8 cellular contexts compared by ENCODE assay signal in the genomic region with DNA sequence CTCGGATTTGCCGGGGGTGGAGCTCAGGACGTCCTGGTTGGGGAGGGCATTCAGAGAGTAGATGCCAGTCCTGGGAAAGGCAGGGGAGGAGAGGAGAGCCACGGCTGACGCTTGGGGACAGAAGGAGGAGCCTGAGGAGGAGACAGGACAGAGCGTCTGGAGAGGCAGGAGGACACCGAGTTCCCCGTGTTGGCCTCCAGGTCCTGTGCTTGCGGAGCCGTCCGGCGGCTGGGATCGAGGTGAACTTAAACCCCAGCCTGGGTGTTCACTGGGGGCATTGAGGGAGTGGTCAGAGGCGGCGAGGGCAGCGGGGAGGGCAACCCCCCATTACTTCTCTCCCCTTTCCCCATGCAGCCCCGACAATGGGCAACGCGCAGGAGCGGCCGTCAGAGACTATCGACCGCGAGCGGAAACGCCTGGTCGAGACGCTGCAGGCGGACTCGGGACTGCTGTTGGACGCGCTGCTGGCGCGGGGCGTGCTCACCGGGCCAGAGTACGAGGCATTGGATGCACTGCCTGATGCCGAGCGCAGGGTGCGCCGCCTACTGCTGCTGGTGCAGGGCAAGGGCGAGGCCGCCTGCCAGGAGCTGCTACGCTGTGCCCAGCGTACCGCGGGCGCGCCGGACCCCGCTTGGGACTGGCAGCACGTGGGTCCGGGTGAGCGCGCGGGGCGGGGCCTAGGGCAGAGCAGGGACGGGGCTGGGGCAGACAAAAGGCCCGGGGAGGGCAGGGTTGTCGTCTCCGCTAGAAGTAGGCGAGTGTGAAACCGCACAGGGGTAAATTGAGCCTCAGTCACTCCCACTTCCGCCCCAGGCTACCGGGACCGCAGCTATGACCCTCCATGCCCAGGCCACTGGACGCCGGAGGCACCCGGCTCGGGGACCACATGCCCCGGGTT. TPM values are rescaled to one million over a fixed set of nuclear protein-coding genes. Genes with fewer than 3 reads are reported as not detected.
A peak's percentile ranks its signal among the peaks of the same experiment; 100 is the strongest.
DNase-seq lines count a peak whose midpoint lies in the region; ATAC-seq, FAIRE-seq and TF ChIP-seq lines count a peak whose summit lies in the region.

No MANE protein-coding gene starts in this region.

- CTCF ChIA-PET in GM12878 (lab: Yijun Ruan, JAX), result interaction anchor here (0.8 to 5.3 kb wide), 16 partner anchors 7 to 293 kb away, joined by 3 to 36 read pairs (median 3); a partner anchor contains a TSS

- H3K4me3 ChIP-seq in Loucy (ENCODE audit: low read length, poor library complexity, severe bottlenecking) (peak overlapping the region; percentile 73), GM12878 (peak overlapping the region; percentile 55), right cardiac atrium (ENCODE audit: low read length) (peak overlapping the region; percentile 43)

- H3K79me2 ChIP-seq in Loucy (ENCODE audit: insufficient read depth, low read length) (peaks cover 8% of the 10 kb centered on the region; the same call in 1 of the 2 replicates), GM12878 (ENCODE audit: control insufficient read depth, insufficient read depth, low read length) (no peaks in the 10 kb centered on the region)

- H3K36me3 ChIP-seq in Loucy (ENCODE audit: insufficient read depth, low read length) (no peaks in the 10 kb centered on the region), GM12878 (ENCODE audit: control insufficient read depth in 2 of 2, insufficient read depth in 2 of 2, low read length in 1 of 2) (no peaks in the 10 kb centered on the region)

- H3K4me1 ChIP-seq in Loucy (ENCODE audit: insufficient read depth, low read length, poor library complexity, severe bottlenecking) (peaks cover 37% of the 10 kb centered on the region), GM12878 (ENCODE audit: control insufficient read depth, insufficient read depth, low read length) (peaks cover 44% of the 10 kb centered on the region), right cardiac atrium (ENCODE audit: control insufficient read depth, insufficient read depth, low read length) (peaks cover 2% of the 10 kb centered on the region)

- H3K27ac Mint-ChIP-seq in progenitor cell of endocrine pancreas, result peak overlapping the region; percentile 49

- H3K27ac ChIP-seq in GM12878 (ENCODE audit: control insufficient read depth, insufficient read depth) (no peak overlapping the region), right cardiac atrium (ENCODE audit: low read length) (peak overlapping the region; percentile 88)

- peak overlapping the region; percentile 67 for H3K4me3 Mint-ChIP-seq in progenitor cell of endocrine pancreas (ENCODE audit: low read depth)

- TF ChIP-seq RAD21 in GM12878 (IDR thresholded peaks at IDR 0.05; ENCODE audit: insufficient read depth, low read depth, low read length), result no peak

- BruUV-seq in GM12878 (replicated peaks; lab: Mats Ljungman, UMichigan), result no TSS peak

- H3K4me2 ChIP-seq in Loucy (ENCODE audit: low read depth, low read length, poor library complexity, severe bottlenecking), result peak overlapping the region; percentile 98
- peak overlapping the region; percentile 99 for H3K4me2 ChIP-seq in GM12878 (ENCODE audit: control insufficient read depth, insufficient read depth)

- H3K27me3 Mint-ChIP-seq in progenitor cell of endocrine pancreas, result peaks cover 67% of the 10 kb centered on the region

- ATAC-seq in GM21360 (IDR thresholded peaks at IDR 0.05; ENCODE audit: unreplicated experiment) (peak; percentile 42), GM12878 (peak; percentile 70), right cardiac atrium (peak; percentile 72 to 76)

- DNase-seq in D341Med (ENCODE audit: low spot score) (peak; percentile 84), SW 1271 (lab: John Stamatoyannopoulos, UW) (peak; percentile 72 to 88), GM12878 (ENCODE audit: low read depth, low spot score) (no peak), right cardiac atrium (peak; percentile 89 to 95 (median 95)), progenitor cell of endocrine pancreas (ENCODE audit: low spot score, unreplicated experiment) (peak; percentile 77), GM19239 (ENCODE audit: insufficient read length, low spot score) (no peak)

- H3K9me2 ChIP-seq in Loucy (replicated peaks; ENCODE audit: low read depth, low read length), result no peaks in the 10 kb centered on the region

- no peaks in the 10 kb centered on the region for H3F3A ChIP-seq in Loucy (ENCODE audit: low read depth)

- peaks cover 4% of the 10 kb centered on the region for H3K36me3 Mint-ChIP-seq in progenitor cell of endocrine pancreas (ENCODE audit: insufficient read depth)

- peaks cover 24% of the 10 kb centered on the region for H3K4me1 Mint-ChIP-seq in progenitor cell of endocrine pancreas (ENCODE audit: low read depth)

- intact Hi-C loops in GM12878 (cut with micrococcal nuclease; ENCODE audit: unreplicated experiment), result no loop called here
- intact Hi-C loops in right cardiac atrium (cut with DNase I), result no loop called here

- POLR2A ChIA-PET in GM12878 (lab: Charles Lee), result interaction anchor here (1.3 to 10.9 kb wide), 3 partner anchors 8 to 19 kb away, joined by 3 to 137 read pairs (median 4); a partner anchor contains a TSS

- H3K9ac ChIP-seq in Loucy (ENCODE audit: low read depth, low read length, poor library complexity, severe bottlenecking) (peak overlapping the region; percentile 77), GM12878 (ENCODE audit: control insufficient read depth, insufficient read depth, low read length) (peak overlapping the region; percentile 7; the same call in 1 of the 2 replicates)

- 1% methylated on average over 70 of the region's 71 CpGs for WGBS in GM12878 (ENCODE audit: insufficient coverage, insufficient replicate concordance, low lambda C conversion rate, missing lambda C conversion rate)
- 1% methylated on average over 71 of the region's 71 CpGs for WGBS in right cardiac atrium

- FAIRE-seq in GM12878 (lab: Jason Lieb, UNC) (no peak), GM19239 (lab: Jason Lieb, UNC) (no peak)

- TF ChIP-seq CTCF in Loucy (conservative IDR thresholded peaks at IDR 0.05; ENCODE audit: low read length), result peak; percentile 36
- peak in 1 of 3 experiments; percentile 30; a peak in 2 of 6 replicates for TF ChIP-seq CTCF in GM12878 (IDR thresholded peaks at IDR 0.05 in 2 of 3, conservative IDR thresholded peaks at IDR 0.05 in 1 of 3; ENCODE audit: control insufficient read depth in 2 of 3, extremely low read depth in 1 of 3, insufficient read depth in 1 of 3, low read depth in 3 of 3, low read length in 3 of 3)
- TF ChIP-seq CTCF in progenitor cell of endocrine pancreas (IDR thresholded peaks at IDR 0.05; ENCODE audit: unreplicated experiment), result peak; percentile 42

- in situ Hi-C loops in GM12878 (cut with MboI), result no loop called here

- H3K9me3 ChIP-seq in Loucy (ENCODE audit: insufficient read depth, low read depth, low read length) (no peaks in the 10 kb centered on the region), GM12878 (replicated peaks; ENCODE audit: control insufficient read depth, insufficient read depth, low read length) (no peaks in the 10 kb centered on the region), right cardiac atrium (ENCODE audit: control insufficient read depth, low read length) (no peaks in the 10 kb centered on the region)

- RAD21 ChIA-PET in GM12878 (lab: Charles Lee; ENCODE audit: unreplicated experiment), result interaction anchor here (1.2 to 2.7 kb wide), 7 partner anchors 11 to 156 kb away, joined by 3 to 8 read pairs (median 6); a partner anchor contains a TSS

- no peaks in the 10 kb centered on the region for H3K27me3 ChIP-seq in Loucy (ENCODE audit: insufficient read depth, low read length, poor library complexity, severe bottlenecking)
- no peaks in the 10 kb centered on the region for H3K27me3 ChIP-seq in GM12878 (replicated peaks in 1 of 2; ENCODE audit: control insufficient read depth in 2 of 2, insufficient read depth in 2 of 2, low read length in 1 of 2)
- no peaks in the 10 kb centered on the region for H3K27me3 ChIP-seq in right cardiac atrium (ENCODE audit: control insufficient read depth, insufficient read depth)

- SMC1A ChIA-PET in GM12878 (lab: Charles Lee; ENCODE audit: uncharacterized antibody, unreplicated experiment), result interaction anchor here (1.0 to 2.4 kb wide), 5 partner anchors 9 to 13 kb away, joined by 4 to 9 read pairs (median 5); no protein-coding TSS in a partner anchor

- H3K9me3 Mint-ChIP-seq in progenitor cell of endocrine pancreas (ENCODE audit: low read depth), result no peaks in the 10 kb centered on the region

- no peak; a peak in 1 of 4 replicates for TF ChIP-seq EP300 in GM12878 (IDR thresholded peaks at IDR 0.05; ENCODE audit: borderline replicate concordance in 1 of 2, control insufficient read depth in 1 of 2, low read depth in 2 of 2, low read length in 2 of 2)

- H2AFZ ChIP-seq in Loucy (ENCODE audit: low read length), result peak overlapping the region; percentile 53
- H2AFZ ChIP-seq in GM12878 (ENCODE audit: control insufficient read depth, low read depth, low read length), result peak overlapping the region; percentile 63

- no peaks in the 10 kb centered on the region for H4K20me1 ChIP-seq in Loucy (ENCODE audit: insufficient read depth, low read length, poor library complexity, severe bottlenecking)
- H4K20me1 ChIP-seq in GM12878 (ENCODE audit: control insufficient read depth, insufficient read depth), result no peaks in the 10 kb centered on the region; the same call in 1 of the 2 replicates

- peak; percentile 50 for TF ChIP-seq POLR2A in GM12878 (IDR thresholded peaks at IDR 0.05; ENCODE audit: low read depth, low read length)

RNA-seq across cellular contexts. Expression of a gene that starts 3.7 kb away (rescaled TPM):
- total RNA-seq in GM12878 (2013; cell fraction: nucleolus; rRNA removed), result 59.6 and 65.7 TPM in 2 replicates
- total RNA-seq in GM12878 (2014; rRNA removed) (4.3 and 4.5 TPM in 2 replicates), GM12878 (2014; rRNA removed; fragmentation: Illumina TruSeq; extraction: Trizol) (1.5 and 2.3 TPM in 2 replicates), GM12878 (2021) (5.0 and 5.3 TPM in 2 replicates), right cardiac atrium (100 to 1,000 TPM in 3 of 4 donors, 10 to 100 TPM in 1; 67.5 to 125 (median 107) TPM), progenitor cell of endocrine pancreas (9.4 and 12.7 TPM in 2 replicates)
- polyA plus RNA-seq in GM12878 (2011; ENCODE audit: low read depth), result 7.8 TPM
- polyA plus RNA-seq in GM12878 (2011; rRNA removed) (18.4 and 19.5 TPM in 2 replicates), GM12878 (2014; fragmentation: Illumina TruSeq; extraction: Trizol) (3.0 and 4.2 TPM in 2 replicates), GM12878 (2014; fragmentation: Nextera tagmentation; extraction: Ambion mirVana) (under 1 TPM; 0.31 to 0.44 TPM), GM12878 (2014; rRNA removed) (4.8 and 5.8 TPM in 2 replicates), GM12878 (2016; fragmentation: Nextera tagmentation; extraction: Ambion mirVana) (1 to 10 TPM; 1.6 to 2.4 TPM), right cardiac atrium (133 TPM)
- 12.9 and 13.1 TPM in 2 replicates for polyA plus RNA-seq in GM12878 (2011; cell fraction: cytosol; rRNA removed)
- polyA plus RNA-seq in GM12878 (2011; cell fraction: nucleus; rRNA removed), result 47.9 and 53.2 TPM in 2 replicates
- polyA plus RNA-seq in GM12878 (2012), result 21.1 and 24.3 TPM in 2 replicates
- polyA minus RNA-seq in GM12878 (2011; rRNA and poly(A)+ RNA removed), result 9.1 and 9.5 TPM in 2 replicates
- polyA minus RNA-seq in GM12878 (2011; cell fraction: cytosol; rRNA and poly(A)+ RNA removed), result 1.2 TPM in 1 of 2 replicates, not detected in the other
- 5.7 and 8.5 TPM in 2 replicates for polyA minus RNA-seq in GM12878 (2011; cell fraction: nucleus; rRNA and poly(A)+ RNA removed)

RNA-seq across cellular contexts. Expression of a gene that starts 9.5 kb away (rescaled TPM):
- 141 and 182 TPM in 2 replicates for total RNA-seq in GM12878 (2013; cell fraction: nucleolus; rRNA removed)
- 2.6 and 2.9 TPM in 2 replicates for total RNA-seq in GM12878 (2014; rRNA removed)
- total RNA-seq in GM12878 (2014; rRNA removed; fragmentation: Illumina TruSeq; extraction: Trizol), result 1.2 and 1.4 TPM in 2 replicates
- 5.0 and 5.5 TPM in 2 replicates for total RNA-seq in GM12878 (2021)
- 33.8 TPM for polyA plus RNA-seq in GM12878 (2011; ENCODE audit: low read depth)
- 6.9 and 9.9 TPM in 2 replicates for polyA plus RNA-seq in GM12878 (2011; rRNA removed)
- 10.1 and 12.3 TPM in 2 replicates for polyA plus RNA-seq in GM12878 (2011; cell fraction: cytosol; rRNA removed)
- polyA plus RNA-seq in GM12878 (2011; cell fraction: nucleus; rRNA removed), result 221 and 281 TPM in 2 replicates
- polyA plus RNA-seq in GM12878 (2012), result 26.3 and 26.8 TPM in 2 replicates
- polyA plus RNA-seq in GM12878 (2014; fragmentation: Illumina TruSeq; extraction: Trizol), result 1.5 and 3.0 TPM in 2 replicates
- under 1 TPM in 1 of 2 experiments, not detected in 1; 0.31 TPM for polyA plus RNA-seq in GM12878 (2014; fragmentation: Nextera tagmentation; extraction: Ambion mirVana)
- 7.7 TPM in 2 replicates for polyA plus RNA-seq in GM12878 (2014; rRNA removed)
- polyA plus RNA-seq in GM12878 (2016; fragmentation: Nextera tagmentation; extraction: Ambion mirVana), result 1 to 10 TPM in 1 of 2 experiments, under 1 TPM in 1; 0.73 to 1.3 TPM
- 3.4 and 4.7 TPM in 2 replicates for polyA minus RNA-seq in GM12878 (2011; rRNA and poly(A)+ RNA removed)
- 2.2 TPM in 1 of 2 replicates, not detected in the other for polyA minus RNA-seq in GM12878 (2011; cell fraction: cytosol; rRNA and poly(A)+ RNA removed)
- polyA minus RNA-seq in GM12878 (2011; cell fraction: nucleus; rRNA and poly(A)+ RNA removed), result 16.9 and 19.1 TPM in 2 replicates
- 10 to 100 TPM; 29.7 to 92.2 (median 60.3) TPM for total RNA-seq in right cardiac atrium
- polyA plus RNA-seq in right cardiac atrium, result 36.6 TPM
- total RNA-seq in progenitor cell of endocrine pancreas, result 2.2 and 6.8 TPM in 2 replicates

RNA-seq across cellular contexts. Expression of a gene that starts 9.7 kb away (rescaled TPM):
- total RNA-seq in GM12878 (2013; cell fraction: nucleolus; rRNA removed), result 43.8 and 52.6 TPM in 2 replicates
- total RNA-seq in GM12878 (2014; rRNA removed), result 11.3 and 11.6 TPM in 2 replicates
- 7.0 and 7.8 TPM in 2 replicates for total RNA-seq in GM12878 (2014; rRNA removed; fragmentation: Illumina TruSeq; extraction: Trizol)
- 18.3 and 18.8 TPM in 2 replicates for total RNA-seq in GM12878 (2021)
- 9.8 TPM for polyA plus RNA-seq in GM12878 (2011; ENCODE audit: low read depth)
- polyA plus RNA-seq in GM12878 (2011; rRNA removed), result 15.5 and 20.1 TPM in 2 replicates
- polyA plus RNA-seq in GM12878 (2011; cell fraction: cytosol; rRNA removed), result 28.8 and 36.3 TPM in 2 replicates
- polyA plus RNA-seq in GM12878 (2011; cell fraction: nucleus; rRNA removed), result 244 and 246 TPM in 2 replicates
- 22.5 and 23.5 TPM in 2 replicates for polyA plus RNA-seq in GM12878 (2012)
- polyA plus RNA-seq in GM12878 (2014; fragmentation: Illumina TruSeq; extraction: Trizol), result 7.2 and 9.5 TPM in 2 replicates
- polyA plus RNA-seq in GM12878 (2014; fragmentation: Nextera tagmentation; extraction: Ambion mirVana), result 1 to 10 TPM; 2.8 to 6.6 TPM
- polyA plus RNA-seq in GM12878 (2014; rRNA removed), result 25.8 and 28.9 TPM in 2 replicates
- 1 to 10 TPM; 5.6 to 7.6 TPM for polyA plus RNA-seq in GM12878 (2016; fragmentation: Nextera tagmentation; extraction: Ambion mirVana)
- polyA minus RNA-seq in GM12878 (2011; rRNA and poly(A)+ RNA removed), result 9.6 and 23.4 TPM in 2 replicates
- 5.3 and 10.4 TPM in 2 replicates for polyA minus RNA-seq in GM12878 (2011; cell fraction: cytosol; rRNA and poly(A)+ RNA removed)
- 33.2 and 41.7 TPM in 2 replicates for polyA minus RNA-seq in GM12878 (2011; cell fraction: nucleus; rRNA and poly(A)+ RNA removed)
- 10 to 100 TPM; 16.2 to 22.9 (median 17.2) TPM for total RNA-seq in right cardiac atrium
- polyA plus RNA-seq in right cardiac atrium, result 14.8 TPM
- total RNA-seq in progenitor cell of endocrine pancreas, result 137 and 145 TPM in 2 replicates

RNA-seq across cellular contexts. Expression of a gene that starts 14.3 kb away (rescaled TPM):
- total RNA-seq in GM12878 (2013; cell fraction: nucleolus; rRNA removed), result 112 and 144 TPM in 2 replicates
- total RNA-seq in GM12878 (2014; rRNA removed), result 7.6 and 8.3 TPM in 2 replicates
- total RNA-seq in GM12878 (2014; rRNA removed; fragmentation: Illumina TruSeq; extraction: Trizol), result 2.0 and 2.1 TPM in 2 replicates
- 7.5 and 7.7 TPM in 2 replicates for total RNA-seq in GM12878 (2021)
- 1.0 TPM for polyA plus RNA-seq in GM12878 (2011; ENCODE audit: low read depth)
- 7.6 TPM in 2 replicates for polyA plus RNA-seq in GM12878 (2011; rRNA removed)
- 8.8 and 16.8 TPM in 2 replicates for polyA plus RNA-seq in GM12878 (2011; cell fraction: cytosol; rRNA removed)
- 140 and 156 TPM in 2 replicates for polyA plus RNA-seq in GM12878 (2011; cell fraction: nucleus; rRNA removed)
- 9.6 and 14.4 TPM in 2 replicates for polyA plus RNA-seq in GM12878 (2012)
- 1.4 and 1.7 TPM in 2 replicates for polyA plus RNA-seq in GM12878 (2014; fragmentation: Illumina TruSeq; extraction: Trizol)
- not detected for polyA plus RNA-seq in GM12878 (2014; fragmentation: Nextera tagmentation; extraction: Ambion mirVana)
- polyA plus RNA-seq in GM12878 (2014; rRNA removed), result 10.4 and 14.7 TPM in 2 replicates
- polyA plus RNA-seq in GM12878 (2016; fragmentation: Nextera tagmentation; extraction: Ambion mirVana), result 1 to 10 TPM; 5.6 to 6.4 TPM
- 3.4 and 7.4 TPM in 2 replicates for polyA minus RNA-seq in GM12878 (2011; rRNA and poly(A)+ RNA removed)
- polyA minus RNA-seq in GM12878 (2011; cell fraction: cytosol; rRNA and poly(A)+ RNA removed), result 2.3 and 5.1 TPM in 2 replicates
- 17.2 and 22.7 TPM in 2 replicates for polyA minus RNA-seq in GM12878 (2011; cell fraction: nucleus; rRNA and poly(A)+ RNA removed)
- 10 to 100 TPM in 2 of 4 donors, 1 to 10 TPM in 2; 7.7 to 13.9 (median 9.9) TPM for total RNA-seq in right cardiac atrium
- 9.8 TPM for polyA plus RNA-seq in right cardiac atrium
- total RNA-seq in progenitor cell of endocrine pancreas, result 1.7 and 2.1 TPM in 2 replicates

RNA-seq across cellular contexts. Expression of a gene that starts 14.3 kb away (rescaled TPM):
- 17.8 and 21.6 TPM in 2 replicates for total RNA-seq in GM12878 (2013; cell fraction: nucleolus; rRNA removed)
- 20.8 and 21.0 TPM in 2 replicates for total RNA-seq in GM12878 (2014; rRNA removed)
- 5.3 and 5.6 TPM in 2 replicates for total RNA-seq in GM12878 (2014; rRNA removed; fragmentation: Illumina TruSeq; extraction: Trizol)
- 20.7 and 22.8 TPM in 2 replicates for total RNA-seq in GM12878 (2021)
- polyA plus RNA-seq in GM12878 (2011; ENCODE audit: low read depth), result 6.3 TPM
- polyA plus RNA-seq in GM12878 (2011; rRNA removed), result 10.1 and 19.4 TPM in 2 replicates
- 26.6 and 38.9 TPM in 2 replicates for polyA plus RNA-seq in GM12878 (2011; cell fraction: cytosol; rRNA removed)
- polyA plus RNA-seq in GM12878 (2011; cell fraction: nucleus; rRNA removed), result 53.2 and 59.8 TPM in 2 replicates
- 28.2 and 31.1 TPM in 2 replicates for polyA plus RNA-seq in GM12878 (2012)
- 3.6 and 4.5 TPM in 2 replicates for polyA plus RNA-seq in GM12878 (2014; fragmentation: Illumina TruSeq; extraction: Trizol)
- 1 to 10 TPM; 1.7 to 3.5 TPM for polyA plus RNA-seq in GM12878 (2014; fragmentation: Nextera tagmentation; extraction: Ambion mirVana)
- 23.1 and 23.5 TPM in 2 replicates for polyA plus RNA-seq in GM12878 (2014; rRNA removed)
- polyA plus RNA-seq in GM12878 (2016; fragmentation: Nextera tagmentation; extraction: Ambion mirVana), result 10 to 100 TPM; 18.5 to 20.9 TPM
- 4.1 and 10.8 TPM in 2 replicates for polyA minus RNA-seq in GM12878 (2011; rRNA and poly(A)+ RNA removed)
- 7.2 and 7.5 TPM in 2 replicates for polyA minus RNA-seq in GM12878 (2011; cell fraction: cytosol; rRNA and poly(A)+ RNA removed)
- 9.7 and 12.8 TPM in 2 replicates for polyA minus RNA-seq in GM12878 (2011; cell fraction: nucleus; rRNA and poly(A)+ RNA removed)
- 10 to 100 TPM in 2 of 4 donors, 1 to 10 TPM in 2; 9.0 to 11.1 (median 9.8) TPM for total RNA-seq in right cardiac atrium
- 8.7 TPM for polyA plus RNA-seq in right cardiac atrium
- total RNA-seq in progenitor cell of endocrine pancreas, result 5.6 and 6.6 TPM in 2 replicates

Comparison
In these comparisons a context has a peak if more than half of its experiments do, and no peak if none do; other contexts are left out.
1. DNase-seq: peak in D341Med (single experiment), SW 1271 (2 of 2), right cardiac atrium (3 of 3) and progenitor cell of endocrine pancreas (single experiment); none in GM12878 (single experiment) and GM19239 (single experiment).
2. Peak in every context shown above with its lines, with median percentiles within 50 percentile points of each other: ATAC-seq and H3K4me3 ChIP-seq.